ENCODE assay signal across 30 cellular contexts in the genomic region with DNA sequence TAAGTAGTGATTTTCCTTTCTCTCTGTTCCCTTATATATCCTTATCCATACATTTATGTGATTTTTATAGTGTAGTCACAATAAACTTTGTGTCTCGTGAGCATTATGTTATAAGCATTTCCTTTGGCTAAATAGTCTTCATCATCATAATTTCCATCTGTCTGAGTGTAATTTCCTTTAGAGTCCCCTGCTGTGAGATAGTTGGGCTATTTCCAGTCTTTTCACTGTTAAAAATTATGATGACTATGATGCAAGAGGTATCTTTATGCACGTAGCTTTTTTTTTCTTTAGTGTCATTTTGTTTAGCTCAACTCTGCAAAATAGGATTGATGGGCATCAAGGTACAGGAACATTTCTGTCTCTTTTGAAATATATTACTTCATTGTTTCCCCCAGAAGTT. TPM values are rescaled to one million over a fixed set of nuclear protein-coding genes. Genes with fewer than 3 reads are reported as not detected.
DNase-seq lines count a peak whose midpoint lies in the region; ATAC-seq, FAIRE-seq and TF ChIP-seq lines count a peak whose summit lies in the region.
"Had no signal": no experiment of that assay in that cellular context is flagged by ENCODE, and none has a peak within 500 bp of the region (broad histone marks: within the 10 kb centered on the region; RNA-seq: fewer than 3 reads in every experiment).

No MANE protein-coding gene starts in this region.

- no peaks in the 10 kb centered on the region for H3K79me2 ChIP-seq in K562 (ENCODE audit: control insufficient read depth, insufficient read depth, low read length)

- no peak overlapping the region for H2AFZ ChIP-seq in K562 (ENCODE audit: low read depth, low read length)

- H3K4me2 ChIP-seq in K562 (ENCODE audit: insufficient read depth, low read length) = no peak overlapping the region
- H3K4me2 ChIP-seq: BLaER1 had no signal

- H3K27me3 Mint-ChIP-seq in activated naive CD4-positive, alpha-beta T cell treated with anti-CD3 and anti-CD28 coated beads, Interleukin-2, amount 10 ng/mL, durations not matched to agents 7 days and 5 days = peaks cover 27% of the 10 kb centered on the region
- H3K27me3 Mint-ChIP-seq: activated naive CD8-positive, alpha-beta T cell had no signal

- no peak for FAIRE-seq in K562 (lab: Jason Lieb, UNC)
- FAIRE-seq: HTR-8/SVneo had no signal

- BruUV-seq in K562 (replicated peaks; lab: Mats Ljungman, UMichigan) = no TSS peak

- no peaks in the 10 kb centered on the region for H3K9me3 Mint-ChIP-seq in activated naive CD4-positive, alpha-beta T cell treated with anti-CD3 and anti-CD28 coated beads, Interleukin-2, amount 10 ng/mL, durations not matched to agents 7 days and 5 days
- H3K9me3 Mint-ChIP-seq: activated T-helper 2 cell treated with anti-CD3 and anti-CD28 coated beads, Interferon-gamma antibody, Interleukin-2, Interleukin-4, amounts not matched to agents 10 μg/mL and 5 μg/mL and 100 μg/mL, durations not matched to agents 14 hours and 24 hours and 36 hours; stimulated activated effector memory CD8-positive, alpha-beta T cell treated with anti-CD3 and anti-CD28 coated beads, Interleukin-12 subunit alpha, Interleukin-12 subunit beta, amount 100 ng/mL, for 72 hours had no signal

- no peaks in the 10 kb centered on the region for H3K36me3 ChIP-seq in K562 (ENCODE audit: control insufficient read depth, insufficient read depth, low read length)
- H3K36me3 ChIP-seq: BLaER1, ovary, upper lobe of left lung, WERI-Rb-1 had no signal

- no peak for TF ChIP-seq POLR2A in K562 (conservative IDR thresholded peaks at IDR 0.05)

- peaks cover 8% of the 10 kb centered on the region for H3K4me1 Mint-ChIP-seq in activated naive CD4-positive, alpha-beta T cell treated with anti-CD3 and anti-CD28 coated beads, Interleukin-2, amount 10 ng/mL, durations not matched to agents 7 days and 5 days
- H3K4me1 Mint-ChIP-seq: stimulated activated effector memory CD8-positive, alpha-beta T cell treated with anti-CD3 and anti-CD28 coated beads, Interleukin-12 subunit alpha, Interleukin-12 subunit beta, amount 100 ng/mL, for 72 hours had no signal

- TF ChIP-seq CTCF in K562 (IDR thresholded peaks at IDR 0.05 in 2 of 3, conservative IDR thresholded peaks at IDR 0.05 in 1 of 3; ENCODE audit: insufficient read depth in 2 of 3, low read depth in 1 of 3, low read length in 3 of 3) = no peak
- no peak for TF ChIP-seq CTCF in fibroblast of pulmonary artery (IDR thresholded peaks at IDR 0.05; ENCODE audit: low read length, missing control alignments)

- H3K27ac Mint-ChIP-seq in activated naive CD4-positive, alpha-beta T cell treated with anti-CD3 and anti-CD28 coated beads, Interleukin-2, amount 10 ng/mL, durations not matched to agents 7 days and 5 days = no peak overlapping the region
- H3K27ac Mint-ChIP-seq: activated naive CD8-positive, alpha-beta T cell; activated T-helper 2 cell treated with anti-CD3 and anti-CD28 coated beads, Interferon-gamma antibody, Interleukin-2, Interleukin-4, amounts not matched to agents 10 μg/mL and 5 μg/mL and 100 μg/mL, durations not matched to agents 14 hours and 24 hours and 36 hours; stimulated activated effector memory CD8-positive, alpha-beta T cell treated with anti-CD3 and anti-CD28 coated beads, Interleukin-12 subunit alpha, Interleukin-12 subunit beta, amount 100 ng/mL, for 72 hours had no signal

- no peak overlapping the region for H3K9ac ChIP-seq in K562 (ENCODE audit: insufficient read depth in 1 of 2, low read depth in 2 of 2, low read length in 2 of 2)
- H3K9ac ChIP-seq: BLaER1 had no signal

- no peaks in the 10 kb centered on the region for H3K9me3 ChIP-seq in K562 (replicated peaks; ENCODE audit: control insufficient read depth, insufficient read depth, low read depth, low read length)
- H3K9me3 ChIP-seq: BLaER1, ovary, upper lobe of left lung had no signal

- H3K27ac ChIP-seq in K562 (ENCODE audit: extremely low read depth, low read depth, low read length) = no peak overlapping the region
- H3K27ac ChIP-seq: BLaER1, ovary, upper lobe of left lung, WERI-Rb-1 had no signal

- no peak overlapping the region for H3K4me3 ChIP-seq in K562
- no peak overlapping the region for H3K4me3 ChIP-seq in fibroblast of pulmonary artery (replicated peaks; ENCODE audit: low read depth, low read length)
- H3K4me3 ChIP-seq: BLaER1, ovary, upper lobe of left lung had no signal

- in situ Hi-C loops in K562 (cut with MboI) = loop anchor here (25.0 kb wide), 1 partner anchor 571 kb away; no protein-coding TSS in a partner anchor

- no peaks in the 10 kb centered on the region for H4K20me1 ChIP-seq in K562 (replicated peaks; ENCODE audit: control insufficient read depth, insufficient read depth, low read length)
- H4K20me1 ChIP-seq: BLaER1 had no signal

- intact Hi-C loops in K562 (cut with micrococcal nuclease) = loop anchor here (5.0 to 10.0 kb wide), 2 partner anchors 244 to 361 kb away; no protein-coding TSS in a partner anchor

- CTCF ChIA-PET in K562 (lab: Yijun Ruan, JAX; ENCODE audit: low intra/inter-chr PET ratio) = no interaction called here
- CTCF ChIA-PET in activated naive CD4-positive, alpha-beta T cell treated with anti-CD3 and anti-CD28 coated beads, Interleukin-2, amount 10 ng/mL, durations not matched to agents 7 days and 5 days (lab: Charles Lee) = no interaction called here

- no peak overlapping the region for H3K4me3 Mint-ChIP-seq in activated naive CD4-positive, alpha-beta T cell treated with anti-CD3 and anti-CD28 coated beads, Interleukin-2, amount 10 ng/mL, durations not matched to agents 7 days and 5 days
- H3K4me3 Mint-ChIP-seq: activated naive CD8-positive, alpha-beta T cell; stimulated activated effector memory CD8-positive, alpha-beta T cell treated with anti-CD3 and anti-CD28 coated beads, Interleukin-12 subunit alpha, Interleukin-12 subunit beta, amount 100 ng/mL, for 72 hours had no signal

- no peak for TF ChIP-seq EP300 in K562 (IDR thresholded peaks at IDR 0.05; ENCODE audit: low read length)

- DNase-seq in EH (ENCODE audit: low read depth) = peak; percentile 63
- peak; percentile 19 for DNase-seq in NCI-H2171 (lab: John Stamatoyannopoulos, UW)
- DNase-seq in K562 (ENCODE audit: extremely low read depth in 1 of 4, low spot score in 3 of 4) = no peak
- DNase-seq in fibroblast of pulmonary artery (ENCODE audit: low read depth) = peak; percentile 45
- no peak for DNase-seq in activated naive CD4-positive, alpha-beta T cell treated with anti-CD3 and anti-CD28 coated beads, Interleukin-2, amount 10 ng/mL, durations not matched to agents 7 days and 5 days
- no peak for DNase-seq in anterior cingulate cortex (lab: John Stamatoyannopoulos, UW)
- DNase-seq: activated CD4-positive, alpha-beta T cell treated with anti-CD3 and anti-CD28 coated beads for 48 hours; activated CD8-positive, alpha-beta memory T cell treated with anti-CD3 and anti-CD28 coated beads for 24 hours; activated T-cell treated with anti-CD3 and anti-CD28 coated beads for 4 hours; caudate nucleus; DMS153; hippocampal formation; KG1; left colon; mesenchymal stem cell; NCI-H1105; NCI-H2081; NCI-H748 treated with DMSO at 0.1 percent for 48 hours; ovary; stimulated activated CD4-positive, alpha-beta T cell treated with anti-CD3 and anti-CD28 coated beads, Interleukin-15, amount 100 ng/mL, for 24 hours; SW 1271; upper lobe of left lung; WERI-Rb-1 had no signal

- no peaks in the 10 kb centered on the region for H3K36me3 Mint-ChIP-seq in activated naive CD4-positive, alpha-beta T cell treated with anti-CD3 and anti-CD28 coated beads, Interleukin-2, amount 10 ng/mL, durations not matched to agents 7 days and 5 days
- H3K36me3 Mint-ChIP-seq: activated naive CD8-positive, alpha-beta T cell; stimulated activated effector memory CD8-positive, alpha-beta T cell treated with anti-CD3 and anti-CD28 coated beads, Interleukin-12 subunit alpha, Interleukin-12 subunit beta, amount 100 ng/mL, for 72 hours had no signal

- no peaks in the 10 kb centered on the region; a peak in 1 of 5 replicates for H3K4me1 ChIP-seq in K562 (replicated peaks in 1 of 2; ENCODE audit: control insufficient read depth in 2 of 2, insufficient read depth in 2 of 2, low read length in 2 of 2)

- peaks cover 0 to 4% of the 10 kb centered on the region in 2 experiments; a peak in 1 of 5 replicates for H3K27me3 ChIP-seq in K562 (ENCODE audit: control insufficient read depth in 2 of 2, insufficient read depth in 2 of 2, low read length in 2 of 2)
- H3K27me3 ChIP-seq: BLaER1, ovary, upper lobe of left lung had no signal

- no peak for TF ChIP-seq RAD21 in K562 (CRISPR knock-in tag; conservative IDR thresholded peaks at IDR 0.05 in 1 of 2, IDR thresholded peaks at IDR 0.05 in 1 of 2)

- POLR2A ChIA-PET in K562 (lab: Yijun Ruan, JAX) = interaction anchor here (0.8 kb wide), 1 partner anchor 12 kb away, joined by 4 read pairs; no protein-coding TSS in a partner anchor

- ATAC-seq in K562 (no peak), GM19452 (IDR thresholded peaks at IDR 0.05; ENCODE audit: unreplicated experiment) (no peak), HG03565 (IDR thresholded peaks at IDR 0.05; ENCODE audit: unreplicated experiment) (no peak)
- ATAC-seq: stimulated activated effector memory CD8-positive, alpha-beta T cell treated with anti-CD3 and anti-CD28 coated beads, Interleukin-12 subunit alpha, Interleukin-12 subunit beta, amount 100 ng/mL, for 72 hours had no signal

- 31% methylated on average over 2 of the region's 2 CpGs for WGBS in K562 (ENCODE audit: insufficient coverage, low coverage, missing lambda C conversion rate)

- H3K9me1 ChIP-seq in K562 (ENCODE audit: control insufficient read depth, insufficient read depth, low read length) = no peaks in the 10 kb centered on the region

TF ChIP-seq in K562, 482 proteins besides CTCF, POLR2A, EP300 and RAD21 (continues in another document):
- TF ChIP-seq ZFP30 (CRISPR knock-in tag; IDR thresholded peaks at IDR 0.05; ENCODE audit: borderline replicate concordance) = no peak

RNA-seq across cellular contexts. Expression of gene CA12, which starts 26.9 kb away (rescaled TPM):
- total RNA-seq in K562 (2011; cell fraction: chromatin; rRNA removed; ENCODE audit: low replicate concordance) = 0.25 and 0.33 TPM in 2 replicates
- total RNA-seq in K562 (2011; cell fraction: nucleolus; rRNA removed) = not detected in 2 replicates
- total RNA-seq in K562 (2011; cell fraction: nucleoplasm; rRNA removed) = not detected in 2 replicates
- total RNA-seq in K562 (2014; rRNA removed) (0.16 and 0.18 TPM in 2 replicates), K562 (2014; rRNA removed; fragmentation: Illumina TruSeq; extraction: Trizol) (0.07 and 0.13 TPM in 2 replicates), K562 (2015; rRNA removed; fragmentation: Illumina TruSeq; extraction: Trizol) (0.22 and 0.23 TPM in 2 replicates), K562 (2021) (0.07 and 0.09 TPM in 2 replicates)
- polyA plus RNA-seq in K562 (2011; rRNA removed) (0.01 and 0.05 TPM in 2 replicates), K562 (2014; fragmentation: Illumina TruSeq; extraction: Trizol) (0.19 and 0.47 TPM in 2 replicates), K562 (2014; fragmentation: Nextera tagmentation; extraction: Ambion mirVana) (under 1 TPM in 1 of 2 experiments, not detected in 1; 0.11 TPM), K562 (2014; rRNA removed) (0.78 and 0.89 TPM in 2 replicates)
- 0.09 TPM in 1 of 2 replicates, not detected in the other for polyA plus RNA-seq in K562 (2011; cell fraction: cytosol; rRNA removed)
- polyA plus RNA-seq in K562 (2011; cell fraction: nucleus; rRNA removed) = 0.11 and 0.42 TPM in 2 replicates
- polyA plus RNA-seq in K562 (2012) = 0.72 and 5.0 TPM in 2 replicates
- 0.04 and 0.12 TPM in 2 replicates for polyA minus RNA-seq in K562 (2011; rRNA and poly(A)+ RNA removed)
- polyA minus RNA-seq in K562 (2011; cell fraction: cytosol; rRNA and poly(A)+ RNA removed) = not detected in 2 replicates
- 0.11 TPM in 1 of 2 replicates, not detected in the other for polyA minus RNA-seq in K562 (2011; cell fraction: nucleus; rRNA and poly(A)+ RNA removed)

Comparison
In these comparisons a context has a peak if more than half of its experiments do, and no peak if none do; other contexts are left out.
1. DNase-seq: peak in EH (single experiment), NCI-H2171 (single experiment) and fibroblast of pulmonary artery (single experiment); none in K562 (0 of 4), activated naive CD4-positive, alpha-beta T cell treated with anti-CD3 and anti-CD28 coated beads, Interleukin-2, amount 10 ng/mL, durations not matched to agents 7 days and 5 days (single experiment) and anterior cingulate cortex (0 of 58).